Comparison of ENCODE assay signal across 18 cellular contexts in genomic region chr2:65023742-65024141, GRCh38. TPM values are rescaled to one million over a fixed set of nuclear protein-coding genes. Genes with fewer than 3 reads are reported as not detected.
DNase-seq lines count a peak whose midpoint lies in the region; ATAC-seq, FAIRE-seq and TF ChIP-seq lines count a peak whose summit lies in the region.
"Had no signal": no experiment of that assay in that cellular context is flagged by ENCODE, and none has a peak within 500 bp of the region (broad histone marks: within the 10 kb centered on the region; RNA-seq: fewer than 3 reads in every experiment).

No MANE protein-coding gene starts in this region.

- ATAC-seq in foreskin keratinocyte, result no peak

- H3K4me1 Mint-ChIP-seq in HFFc6 (ENCODE audit: low read depth) (peaks cover 21% of the 10 kb centered on the region), progenitor cell of endocrine pancreas (ENCODE audit: low read depth) (peaks cover 9% of the 10 kb centered on the region)

- FAIRE-seq in H54 (lab: Jason Lieb, UNC), result no peak
- FAIRE-seq: HTR-8/SVneo had no signal

- TF ChIP-seq POLR2A in H54 (IDR thresholded peaks at IDR 0.05; ENCODE audit: low read depth, low read length), result no peak

- H3K36me3 ChIP-seq in WERI-Rb-1, result peaks cover 45% of the 10 kb centered on the region

- TF ChIP-seq CTCF in HFFc6 (IDR thresholded peaks at IDR 0.05) (no peak), WERI-Rb-1 (IDR thresholded peaks at IDR 0.05; ENCODE audit: low read depth, low read length) (no peak), foreskin keratinocyte (conservative IDR thresholded peaks at IDR 0.05) (no peak), progenitor cell of endocrine pancreas (IDR thresholded peaks at IDR 0.05; ENCODE audit: unreplicated experiment) (no peak)

- peak overlapping the region; percentile 88 for H3K27ac Mint-ChIP-seq in HFFc6
- peak overlapping the region; percentile 75 for H3K27ac Mint-ChIP-seq in progenitor cell of endocrine pancreas

- 0 out of 2 replicates have a peak, but pooled peaks cover under 1% of the 10 kb centered on the region for H3K36me3 Mint-ChIP-seq in HFFc6 (ENCODE audit: low read depth)
- peaks cover 12% of the 10 kb centered on the region for H3K36me3 Mint-ChIP-seq in progenitor cell of endocrine pancreas (ENCODE audit: insufficient read depth)

- H3K27ac ChIP-seq in WERI-Rb-1 (no peak overlapping the region), foreskin keratinocyte (peak overlapping the region; percentile 28)

- DNase-seq in HFFc6, result no peak
- DNase-seq in WERI-Rb-1, result peak; percentile 20
- DNase-seq in foreskin keratinocyte, result no peak
- no peak for DNase-seq in progenitor cell of endocrine pancreas (ENCODE audit: low spot score, unreplicated experiment)
- DNase-seq in activated gamma-delta T cell (lab: John Stamatoyannopoulos, UW), result no peak
- DNase-seq in H54 (ENCODE audit: insufficient read length, low spot score), result no peak
- no peak for DNase-seq in SHP77 (lab: John Stamatoyannopoulos, UW)
- DNase-seq in stimulated activated CD4-positive, alpha-beta T cell treated with anti-CD3 and anti-CD28 coated beads, Interleukin-4, amount 100 ng/mL, for 24 hours, result no peak
- DNase-seq: C1 segment of cervical spinal cord; DMS153; NCI-H1048; NCI-H146; NCI-H2081 treated with DMSO at 0.1 percent for 48 hours; NCI-H524 treated with DMSO at 0.1 percent for 48 hours; NK-92 treated with Interleukin-12 subunit alpha and Interleukin-12 subunit beta, amount 100 ng/mL, for 24 hours; PC-9 had no signal

- H3K4me3 Mint-ChIP-seq in HFFc6, result no peak overlapping the region
- no peak overlapping the region for H3K4me3 Mint-ChIP-seq in progenitor cell of endocrine pancreas (ENCODE audit: low read depth)

- peaks cover 7% of the 10 kb centered on the region for H3K4me1 ChIP-seq in foreskin keratinocyte
- H3K4me1 ChIP-seq: HAP-1 had no signal

- H3K27me3 Mint-ChIP-seq in HFFc6 (ENCODE audit: insufficient read depth), result no peaks in the 10 kb centered on the region; the same call in 1 of the 2 replicates
- no peaks in the 10 kb centered on the region for H3K27me3 Mint-ChIP-seq in progenitor cell of endocrine pancreas

- H3K9me3 ChIP-seq in WERI-Rb-1 (ENCODE audit: severe bottlenecking), result no peaks in the 10 kb centered on the region
- H3K9me3 ChIP-seq: HAP-1 had no signal

- H3K27me3 ChIP-seq in WERI-Rb-1 (ENCODE audit: insufficient read depth, low read depth, severe bottlenecking) (no peaks in the 10 kb centered on the region), foreskin keratinocyte (no peaks in the 10 kb centered on the region)

- H3K9me3 Mint-ChIP-seq in HFFc6, result no peaks in the 10 kb centered on the region
- no peaks in the 10 kb centered on the region for H3K9me3 Mint-ChIP-seq in progenitor cell of endocrine pancreas (ENCODE audit: low read depth)

- no peak overlapping the region for H3K4me3 ChIP-seq in WERI-Rb-1 (ENCODE audit: low read depth, low read length)
- H3K4me3 ChIP-seq: HAP-1, PC-9 had no signal

RNA-seq across cellular contexts. Expression of gene CEP68, which starts 32.5 kb away (rescaled TPM):
- 1 to 10 TPM; 5.7 to 9.7 (median 7.1) TPM for total RNA-seq in HFFc6 (2021; fragmentation: NEBNext Ultra II Directional; extraction: Animal tissue kit (Norgen Biotek cat#: 25700))
- total RNA-seq in foreskin keratinocyte (5.4 and 5.8 TPM in 2 replicates), progenitor cell of endocrine pancreas (20.4 and 22.0 TPM in 2 replicates)
- 4.2 and 4.7 TPM in 2 replicates for polyA plus RNA-seq in foreskin keratinocyte

RNA-seq across cellular contexts. Expression of gene SLC1A4, which starts 34.5 kb away (rescaled TPM):
- 10 to 100 TPM in 1 of 6 experiments, 1 to 10 TPM in 5; 7.2 to 10.3 (median 9.0) TPM for total RNA-seq in HFFc6 (2021; fragmentation: NEBNext Ultra II Directional; extraction: Animal tissue kit (Norgen Biotek cat#: 25700))
- total RNA-seq in foreskin keratinocyte (1.0 and 20.2 TPM in 2 replicates), progenitor cell of endocrine pancreas (12.5 and 14.6 TPM in 2 replicates)
- 0.52 and 12.3 TPM in 2 replicates for polyA plus RNA-seq in foreskin keratinocyte
